In genomic region chr9:77882294-77882693, GRCh38 we compare ENCODE assay signal across 2 cellular contexts.
A peak's percentile ranks its signal among the peaks of the same experiment; 100 is the strongest.
TF ChIP-seq lines count a peak whose summit lies in the region.

No MANE protein-coding gene starts in this region.

TF ChIP-seq in HepG2, 621 proteins besides CTCF, POLR2A, EP300 and RAD21 (continued from another document):
- TF ChIP-seq, protein P1, sequence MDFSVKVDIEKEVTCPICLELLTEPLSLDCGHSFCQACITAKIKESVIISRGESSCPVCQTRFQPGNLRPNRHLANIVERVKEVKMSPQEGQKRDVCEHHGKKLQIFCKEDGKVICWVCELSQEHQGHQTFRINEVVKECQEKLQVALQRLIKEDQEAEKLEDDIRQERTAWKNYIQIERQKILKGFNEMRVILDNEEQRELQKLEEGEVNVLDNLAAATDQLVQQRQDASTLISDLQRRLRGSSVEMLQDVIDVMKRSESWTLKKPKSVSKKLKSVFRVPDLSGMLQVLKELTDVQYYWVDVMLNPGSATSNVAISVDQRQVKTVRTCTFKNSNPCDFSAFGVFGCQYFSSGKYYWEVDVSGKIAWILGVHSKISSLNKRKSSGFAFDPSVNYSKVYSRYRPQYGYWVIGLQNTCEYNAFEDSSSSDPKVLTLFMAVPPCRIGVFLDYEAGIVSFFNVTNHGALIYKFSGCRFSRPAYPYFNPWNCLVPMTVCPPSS (IDR thresholded peaks at IDR 0.05) = no peak
- TF ChIP-seq FOXO1 (CRISPR knock-in tag; IDR thresholded peaks at IDR 0.05) (no peak), RBM39 (IDR thresholded peaks at IDR 0.05; ENCODE audit: low read depth, low read length, poor library complexity, severe bottlenecking) (no peak), PBX3 (CRISPR knock-in tag; IDR thresholded peaks at IDR 0.05; ENCODE audit: borderline replicate concordance) (no peak), RERE (CRISPR knock-in tag; IDR thresholded peaks at IDR 0.05; ENCODE audit: low read depth) (no peak), KAT7 (CRISPR knock-in tag; IDR thresholded peaks at IDR 0.05; ENCODE audit: borderline replicate concordance) (no peak), RARA (CRISPR knock-in tag; IDR thresholded peaks at IDR 0.05) (no peak), ZKSCAN5 (CRISPR knock-in tag; IDR thresholded peaks at IDR 0.05) (no peak), SP2 (CRISPR knock-in tag; IDR thresholded peaks at IDR 0.05) (no peak), ASH2L (IDR thresholded peaks at IDR 0.05; ENCODE audit: insufficient read length, low read depth, low read length) (no peak), MYNN (CRISPR knock-in tag; IDR thresholded peaks at IDR 0.05; ENCODE audit: low read depth) (no peak)
- TF ChIP-seq, protein P2, sequence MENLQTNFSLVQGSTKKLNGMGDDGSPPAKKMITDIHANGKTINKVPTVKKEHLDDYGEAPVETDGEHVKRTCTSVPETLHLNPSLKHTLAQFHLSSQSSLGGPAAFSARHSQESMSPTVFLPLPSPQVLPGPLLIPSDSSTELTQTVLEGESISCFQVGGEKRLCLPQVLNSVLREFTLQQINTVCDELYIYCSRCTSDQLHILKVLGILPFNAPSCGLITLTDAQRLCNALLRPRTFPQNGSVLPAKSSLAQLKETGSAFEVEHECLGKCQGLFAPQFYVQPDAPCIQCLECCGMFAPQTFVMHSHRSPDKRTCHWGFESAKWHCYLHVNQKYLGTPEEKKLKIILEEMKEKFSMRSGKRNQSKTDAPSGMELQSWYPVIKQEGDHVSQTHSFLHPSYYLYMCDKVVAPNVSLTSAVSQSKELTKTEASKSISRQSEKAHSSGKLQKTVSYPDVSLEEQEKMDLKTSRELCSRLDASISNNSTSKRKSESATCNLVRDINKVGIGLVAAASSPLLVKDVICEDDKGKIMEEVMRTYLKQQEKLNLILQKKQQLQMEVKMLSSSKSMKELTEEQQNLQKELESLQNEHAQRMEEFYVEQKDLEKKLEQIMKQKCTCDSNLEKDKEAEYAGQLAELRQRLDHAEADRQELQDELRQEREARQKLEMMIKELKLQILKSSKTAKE (CRISPR knock-in tag; IDR thresholded peaks at IDR 0.05; ENCODE audit: borderline replicate concordance) = no peak

TF ChIP-seq in K562, 482 proteins besides CTCF, POLR2A, EP300 and RAD21 (continued from another document):
- TF ChIP-seq STAT5A (IDR thresholded peaks at IDR 0.05; ENCODE audit: borderline replicate concordance, low read length) = peak; percentile 50
- no peak for TF ChIP-seq ZNF121 (CRISPR knock-in tag; conservative IDR thresholded peaks at IDR 0.05)
- peak; percentile 33; the same call in 1 of the 2 replicates for TF ChIP-seq NCOR1 (IDR thresholded peaks at IDR 0.05)
- peak; percentile 37; the same call in 1 of the 2 replicates for TF ChIP-seq SOX6 (IDR thresholded peaks at IDR 0.05)
- TF ChIP-seq PREB (CRISPR knock-in tag; IDR thresholded peaks at IDR 0.05) = no peak
- no peak for TF ChIP-seq NONO (IDR thresholded peaks at IDR 0.05; ENCODE audit: low read depth in 2 of 2, low read length in 1 of 2)
- TF ChIP-seq CBFA2T3 (IDR thresholded peaks at IDR 0.05) = peak; percentile 64
- peak; percentile 66 for TF ChIP-seq PRDM10 (IDR thresholded peaks at IDR 0.05; ENCODE audit: partially characterized antibody)
- TF ChIP-seq TCF3 (CRISPR knock-in tag; IDR thresholded peaks at IDR 0.05) = peak; percentile 29
- TF ChIP-seq, protein P3, sequence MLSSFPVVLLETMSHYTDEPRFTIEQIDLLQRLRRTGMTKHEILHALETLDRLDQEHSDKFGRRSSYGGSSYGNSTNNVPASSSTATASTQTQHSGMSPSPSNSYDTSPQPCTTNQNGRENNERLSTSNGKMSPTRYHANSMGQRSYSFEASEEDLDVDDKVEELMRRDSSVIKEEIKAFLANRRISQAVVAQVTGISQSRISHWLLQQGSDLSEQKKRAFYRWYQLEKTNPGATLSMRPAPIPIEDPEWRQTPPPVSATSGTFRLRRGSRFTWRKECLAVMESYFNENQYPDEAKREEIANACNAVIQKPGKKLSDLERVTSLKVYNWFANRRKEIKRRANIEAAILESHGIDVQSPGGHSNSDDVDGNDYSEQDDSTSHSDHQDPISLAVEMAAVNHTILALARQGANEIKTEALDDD (IDR thresholded peaks at IDR 0.05) = peak; percentile 91
- TF ChIP-seq HLTF (IDR thresholded peaks at IDR 0.05) = no peak
- no peak for TF ChIP-seq ZNF232 (CRISPR knock-in tag; IDR thresholded peaks at IDR 0.05)
- TF ChIP-seq TEAD4 (IDR thresholded peaks at IDR 0.05; ENCODE audit: low read length) = peak; percentile 46; the same call in 1 of the 2 replicates
- TF ChIP-seq TEAD4 (CRISPR knock-in tag; IDR thresholded peaks at IDR 0.05; ENCODE audit: borderline replicate concordance) = no peak
